In the genomic region with DNA sequence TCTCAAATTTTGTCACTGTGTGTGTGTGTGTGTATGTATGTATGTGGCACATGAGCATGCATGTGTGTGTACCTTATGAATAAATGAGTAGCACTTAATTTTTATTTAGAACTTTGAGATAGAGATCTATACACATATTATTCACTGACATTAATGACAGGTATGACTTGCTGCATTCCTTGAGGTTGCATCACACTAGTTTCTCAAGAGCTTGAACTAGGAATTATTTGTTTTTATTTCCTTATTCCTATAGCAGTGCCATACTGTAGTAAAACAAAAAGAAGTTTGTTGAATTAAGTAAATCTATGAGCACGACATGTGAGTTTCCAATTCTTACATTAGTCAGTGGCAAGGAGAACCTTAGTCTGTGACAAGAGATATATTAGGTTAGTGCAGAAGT, we compare ENCODE assay signal across 20 cellular contexts.
DNase-seq lines count a peak whose midpoint lies in the region; ATAC-seq, FAIRE-seq and TF ChIP-seq lines count a peak whose summit lies in the region.
"Had no signal": no experiment of that assay in that cellular context is flagged by ENCODE, and none has a peak within 500 bp of the region (broad histone marks: within the 10 kb centered on the region; RNA-seq: fewer than 3 reads in every experiment).

No MANE protein-coding gene starts in this region.

- no peaks in the 10 kb centered on the region for H3K4me1 Mint-ChIP-seq in activated naive CD8-positive, alpha-beta T cell treated with anti-CD3 and anti-CD28 coated beads, Interleukin-2, amount 50 U/mL, for 24 hours
- H3K4me1 Mint-ChIP-seq: immature natural killer cell had no signal

- in situ Hi-C loops in HepG2 (cut with HindIII; ENCODE audit: extremely low pct_ligation_motif_present, low pct_unique_long_range_greater_than_20kb), result no loop called here
- in situ Hi-C loops in transverse colon (cut with MboI; ENCODE audit: low pct_ligation_motif_present in 1 of 4, low pct_unique_long_range_greater_than_20kb in 1 of 4, low sequenced_read_pairs in 3 of 4), result no loop called here

- FAIRE-seq in HepG2 (lab: Jason Lieb, UNC) (no peak), bronchial epithelial cell (lab: Jason Lieb, UNC) (no peak)

- DNase-seq in HepG2 (ENCODE audit: low spot score) (peak; percentile 37), right lobe of liver (no peak), bronchial epithelial cell (ENCODE audit: low read depth) (peak; percentile 85), iris pigment epithelial cell (ENCODE audit: low read depth) (peak; percentile 81), SKM-1 treated with dmso at 0.1 percent for 144 hours (lab: John Stamatoyannopoulos, UW; ENCODE audit: unreplicated experiment) (no peak), transverse colon (no peak)
- DNase-seq in activated naive CD8-positive, alpha-beta T cell treated with anti-CD3 and anti-CD28 coated beads, Interleukin-2, amount 50 U/mL, for 24 hours, result no peak
- DNase-seq: activated CD4-positive, alpha-beta T cell treated with anti-CD3 and anti-CD28 coated beads, Interleukin-2, amount 50 U/mL, for 1 hour; activated T-cell treated with anti-CD3 and anti-CD28 coated beads, Interleukin-2, amount 50 U/mL, for 24 hours; CD8-positive, alpha-beta T cell; GDM1; immature natural killer cell; NCI-H1417 treated with DMSO at 0.1 percent for 48 hours; NCI-H446; right cardiac atrium; SHP77 treated with DMSO at 0.1 percent for 48 hours; stimulated activated CD4-positive, alpha-beta T cell treated with anti-CD3 and anti-CD28 coated beads, Interleukin-4, amount 100 ng/mL, for 1 hour; stimulated activated CD8-positive, alpha-beta memory T cell treated with anti-CD3 and anti-CD28 coated beads, Interleukin-4, amount 100 ng/mL, for 48 hours had no signal

- H3K79me2 ChIP-seq in HepG2 (ENCODE audit: insufficient read depth, low read length), result peaks cover 29% of the 10 kb centered on the region

- H3K4me1 ChIP-seq in HepG2 (ENCODE audit: insufficient read depth, low read length) (peaks cover 40% of the 10 kb centered on the region), right lobe of liver (no peaks in the 10 kb centered on the region), transverse colon (no peaks in the 10 kb centered on the region)

- TF ChIP-seq POLR2A in HepG2 (IDR thresholded peaks at IDR 0.05; ENCODE audit: insufficient read depth in 1 of 2, low read depth in 2 of 2, low read length in 2 of 2) (no peak), right lobe of liver (IDR thresholded peaks at IDR 0.05) (no peak), transverse colon (IDR thresholded peaks at IDR 0.05) (no peak)

- H3K27me3 Mint-ChIP-seq in activated naive CD8-positive, alpha-beta T cell treated with anti-CD3 and anti-CD28 coated beads, Interleukin-2, amount 50 U/mL, for 24 hours, result no peaks in the 10 kb centered on the region
- H3K27me3 Mint-ChIP-seq: activated naive CD8-positive, alpha-beta T cell; activated T-cell treated with anti-CD3 and anti-CD28 coated beads, Interleukin-2, amount 50 U/mL, for 24 hours had no signal

- H3K9ac ChIP-seq in HepG2 (ENCODE audit: insufficient read depth, low read depth, low read length), result no peak overlapping the region

- no peaks in the 10 kb centered on the region for H3K36me3 Mint-ChIP-seq in activated naive CD8-positive, alpha-beta T cell treated with anti-CD3 and anti-CD28 coated beads, Interleukin-2, amount 50 U/mL, for 24 hours (ENCODE audit: low read depth)
- H3K36me3 Mint-ChIP-seq: activated naive CD8-positive, alpha-beta T cell; CD8-positive, alpha-beta T cell; immature natural killer cell had no signal

- H3K27me3 ChIP-seq in HepG2 (ENCODE audit: control insufficient read depth in 1 of 2, insufficient read depth in 2 of 2, low read length in 2 of 2) (no peaks in the 10 kb centered on the region), right lobe of liver (no peaks in the 10 kb centered on the region), bronchial epithelial cell (ENCODE audit: control insufficient read depth, insufficient read depth, low read length) (no peaks in the 10 kb centered on the region), transverse colon (no peaks in the 10 kb centered on the region)

- intact Hi-C loops in HepG2 (cut with micrococcal nuclease; ENCODE audit: unreplicated experiment) (no loop called here), right lobe of liver (cut with DNase I) (no loop called here), transverse colon (cut with DNase I; ENCODE audit: low total_unique reads) (no loop called here)

- H3K36me3 ChIP-seq in HepG2 (replicated peaks in 1 of 2; ENCODE audit: control insufficient read depth in 1 of 2, insufficient read depth in 2 of 2, low read length in 2 of 2), result peaks cover 0 to 3% of the 10 kb centered on the region in 2 experiments; a peak in 2 of 5 replicates
- no peaks in the 10 kb centered on the region for H3K36me3 ChIP-seq in right lobe of liver
- no peaks in the 10 kb centered on the region for H3K36me3 ChIP-seq in bronchial epithelial cell (ENCODE audit: control insufficient read depth, insufficient read depth, low read length)
- no peaks in the 10 kb centered on the region for H3K36me3 ChIP-seq in transverse colon

- peak overlapping the region; percentile 33 for H3K4me2 ChIP-seq in HepG2 (ENCODE audit: low read depth, low read length)

- no TSS peak for BruUV-seq in HepG2 (replicated peaks; lab: Mats Ljungman, UMichigan)

- TF ChIP-seq EP300 in HepG2 (IDR thresholded peaks at IDR 0.05; ENCODE audit: low read depth in 2 of 2, low read length in 2 of 2), result 0 out of 4 replicates have a peak, but pooled peaks of 1 of the 2 experiments have one; percentile 0
- TF ChIP-seq EP300 in HepG2 (CRISPR knock-in tag; IDR thresholded peaks at IDR 0.05; ENCODE audit: borderline replicate concordance), result no peak
- TF ChIP-seq EP300 in transverse colon (IDR thresholded peaks at IDR 0.05; ENCODE audit: low read depth), result no peak

- ATAC-seq in HepG2 (peak; percentile 46), right lobe of liver (no peak), GM18868 (IDR thresholded peaks at IDR 0.05; ENCODE audit: unreplicated experiment) (no peak)
- ATAC-seq in activated naive CD8-positive, alpha-beta T cell treated with anti-CD3 and anti-CD28 coated beads, Interleukin-2, amount 50 U/mL, for 24 hours, result no peak
- ATAC-seq: CD8-positive, alpha-beta T cell; right cardiac atrium had no signal

- H2AFZ ChIP-seq in HepG2 (ENCODE audit: low read length), result no peak overlapping the region

- H3K9me3 ChIP-seq in HepG2 (ENCODE audit: low read length) (no peaks in the 10 kb centered on the region), right lobe of liver (no peaks in the 10 kb centered on the region), transverse colon (no peaks in the 10 kb centered on the region)

- H3K27ac ChIP-seq in HepG2 (ENCODE audit: extremely low read length, insufficient read depth, low read length) (peak overlapping the region; percentile 22), right lobe of liver (no peak overlapping the region), transverse colon (no peak overlapping the region)

- 38% methylated on average over 1 of the region's 1 CpG for WGBS in HepG2 (ENCODE audit: low lambda C conversion rate)
- WGBS in right lobe of liver (ENCODE audit: insufficient coverage, low coverage, low lambda C conversion rate, missing lambda C conversion rate), result 69% methylated on average over 1 of the region's 1 CpG
- 67 to 79% methylated on average over 1 of the region's 1 CpG for WGBS in transverse colon (ENCODE audit: low coverage in 1 of 2), 2 donors

- H4K20me1 ChIP-seq in HepG2 (ENCODE audit: insufficient read depth, low read length), result no peaks in the 10 kb centered on the region

- H3K9me3 Mint-ChIP-seq in activated naive CD8-positive, alpha-beta T cell treated with anti-CD3 and anti-CD28 coated beads, Interleukin-2, amount 50 U/mL, for 24 hours, result peaks cover 3% of the 10 kb centered on the region
- H3K9me3 Mint-ChIP-seq: CD8-positive, alpha-beta T cell had no signal

- no peak for TF ChIP-seq CTCF in HepG2 (CRISPR knock-in tag; IDR thresholded peaks at IDR 0.05)
- no peak for TF ChIP-seq CTCF in right lobe of liver (IDR thresholded peaks at IDR 0.05)
- TF ChIP-seq CTCF in bronchial epithelial cell (IDR thresholded peaks at IDR 0.05; ENCODE audit: insufficient read depth, low read length, severe bottlenecking), result no peak
- no peak for TF ChIP-seq CTCF in transverse colon (IDR thresholded peaks at IDR 0.05)

- H3K4me3 ChIP-seq in HepG2 (replicated peaks in 1 of 3; ENCODE audit: insufficient read depth in 1 of 3, low read depth in 2 of 3, low read length in 3 of 3), result no peak overlapping the region
- no peak overlapping the region for H3K4me3 ChIP-seq in right lobe of liver
- no peak overlapping the region for H3K4me3 ChIP-seq in bronchial epithelial cell (ENCODE audit: low read depth, low read length)
- H3K4me3 ChIP-seq in transverse colon, result no peak overlapping the region

- CTCF ChIA-PET in HepG2 (lab: Yijun Ruan, JAX; ENCODE audit: low intra/inter-chr PET ratio, low total read pairs), result no interaction called here

- no peak overlapping the region for H3K4me3 Mint-ChIP-seq in activated naive CD8-positive, alpha-beta T cell treated with anti-CD3 and anti-CD28 coated beads, Interleukin-2, amount 50 U/mL, for 24 hours
- H3K4me3 Mint-ChIP-seq: activated naive CD8-positive, alpha-beta T cell; activated T-cell treated with anti-CD3 and anti-CD28 coated beads, Interleukin-2, amount 50 U/mL, for 24 hours; CD8-positive, alpha-beta T cell; immature natural killer cell had no signal

- H3K27ac Mint-ChIP-seq in activated naive CD8-positive, alpha-beta T cell treated with anti-CD3 and anti-CD28 coated beads, Interleukin-2, amount 50 U/mL, for 24 hours, result no peak overlapping the region
- H3K27ac Mint-ChIP-seq: activated naive CD8-positive, alpha-beta T cell; activated T-cell treated with anti-CD3 and anti-CD28 coated beads, Interleukin-2, amount 50 U/mL, for 24 hours; CD8-positive, alpha-beta T cell; immature natural killer cell had no signal

- TF ChIP-seq RAD21 in HepG2 (CRISPR knock-in tag; IDR thresholded peaks at IDR 0.05), result no peak

- POLR2A ChIA-PET in HepG2 (lab: Yijun Ruan, JAX), result interaction anchor here (0.9 to 1.5 kb wide), 2 partner anchors 9 to 196 kb away, joined by 4 to 8 read pairs; no protein-coding TSS in a partner anchor

TF ChIP-seq in HepG2, 621 proteins besides CTCF, POLR2A, EP300 and RAD21 (continues in another document):
- TF ChIP-seq DMAP1 (CRISPR knock-in tag; IDR thresholded peaks at IDR 0.05), result no peak
- TF ChIP-seq CEBPB (IDR thresholded peaks at IDR 0.05; ENCODE audit: borderline replicate concordance, low read depth, low read length), result peak; percentile 79

Comparison
In these comparisons a context has a peak if more than half of its experiments do, and no peak if none do; other contexts are left out.
1. DNase-seq: peak in HepG2 (single experiment), bronchial epithelial cell (single experiment) and iris pigment epithelial cell (single experiment); none in right lobe of liver (0 of 3), SKM-1 treated with dmso at 0.1 percent for 144 hours (single experiment), transverse colon (single experiment) and activated naive CD8-positive, alpha-beta T cell treated with anti-CD3 and anti-CD28 coated beads, Interleukin-2, amount 50 U/mL, for 24 hours (single experiment).